In the genomic region with DNA sequence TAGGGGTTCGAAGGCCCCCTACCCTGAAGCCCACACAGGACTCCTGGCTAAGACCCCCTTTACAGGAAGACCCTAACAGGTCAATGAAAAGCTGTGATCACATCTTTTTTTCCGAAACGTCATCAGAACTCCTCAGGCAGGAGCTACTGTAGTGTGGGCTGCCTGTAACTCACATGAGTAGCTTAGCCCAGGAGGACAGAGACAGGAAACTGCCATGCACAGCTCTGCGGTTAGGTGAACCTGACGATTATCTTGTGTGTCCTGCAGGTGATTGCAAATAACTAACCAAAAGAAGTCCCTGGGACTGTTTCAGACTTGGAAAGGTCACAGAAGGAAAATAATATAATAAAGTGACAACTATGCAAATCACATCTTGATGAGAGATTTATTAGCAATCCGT, we compare ENCODE assay signal across 1 cellular context.
TF ChIP-seq lines count a peak whose summit lies in the region.

No MANE protein-coding gene starts in this region.

TF ChIP-seq in K562, 482 proteins besides CTCF, POLR2A, EP300 and RAD21:
- TF ChIP-seq, protein P1, sequence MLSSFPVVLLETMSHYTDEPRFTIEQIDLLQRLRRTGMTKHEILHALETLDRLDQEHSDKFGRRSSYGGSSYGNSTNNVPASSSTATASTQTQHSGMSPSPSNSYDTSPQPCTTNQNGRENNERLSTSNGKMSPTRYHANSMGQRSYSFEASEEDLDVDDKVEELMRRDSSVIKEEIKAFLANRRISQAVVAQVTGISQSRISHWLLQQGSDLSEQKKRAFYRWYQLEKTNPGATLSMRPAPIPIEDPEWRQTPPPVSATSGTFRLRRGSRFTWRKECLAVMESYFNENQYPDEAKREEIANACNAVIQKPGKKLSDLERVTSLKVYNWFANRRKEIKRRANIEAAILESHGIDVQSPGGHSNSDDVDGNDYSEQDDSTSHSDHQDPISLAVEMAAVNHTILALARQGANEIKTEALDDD (IDR thresholded peaks at IDR 0.05) = 0 out of 2 replicates have a peak, but pooled peaks have one; percentile 25
TF ChIP-seq in K562: peak in this region for 1; not testable (repeated sequence) for 481.
